ENCODE assay signal across 9 cellular contexts in the genomic region with DNA sequence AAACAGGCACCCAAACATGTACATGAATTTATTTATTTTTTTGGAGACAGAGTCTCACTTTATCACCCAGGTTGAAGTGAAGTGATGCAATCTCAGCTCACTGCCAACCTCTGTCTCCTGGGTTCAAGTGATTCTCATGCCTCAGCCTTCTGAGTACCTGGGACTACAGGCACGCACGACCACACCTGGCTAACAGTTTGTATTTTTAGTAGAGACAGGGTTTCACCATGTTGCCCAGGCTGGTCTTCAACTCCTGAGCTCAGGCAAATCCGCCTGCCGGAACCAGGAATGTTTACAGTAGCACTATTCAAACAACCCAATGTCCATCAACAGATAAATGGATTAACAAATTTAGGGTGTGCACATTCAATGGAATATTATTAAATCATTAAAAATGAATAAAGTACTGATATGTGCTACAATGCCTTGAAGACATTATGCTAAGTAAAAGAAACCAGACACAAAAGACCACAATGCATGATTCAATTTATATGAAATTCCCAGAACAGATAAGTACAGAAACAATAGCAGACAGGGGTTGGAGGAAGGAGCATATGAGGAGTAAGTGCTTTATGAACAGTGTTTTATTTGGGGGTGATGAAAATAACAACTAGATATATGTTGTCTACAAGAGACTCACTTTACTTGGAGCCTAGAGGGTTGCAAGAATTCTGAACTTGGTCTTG. TPM values are rescaled to one million over a fixed set of nuclear protein-coding genes. Genes with fewer than 3 reads are reported as not detected.
DNase-seq lines count a peak whose midpoint lies in the region; TF ChIP-seq lines count a peak whose summit lies in the region.
"Had no signal": no experiment of that assay in that cellular context is flagged by ENCODE, and none has a peak within 500 bp of the region (broad histone marks: within the 10 kb centered on the region; RNA-seq: fewer than 3 reads in every experiment).

No MANE protein-coding gene starts in this region.

- TF ChIP-seq EP300 in suprapubic skin (IDR thresholded peaks at IDR 0.05) (no peak), ovary (IDR thresholded peaks at IDR 0.05) (no peak)

- peaks cover 2% of the 10 kb centered on the region for H3K27me3 Mint-ChIP-seq in activated naive CD4-positive, alpha-beta T cell treated with anti-CD3 and anti-CD28 coated beads for 36 hours (ENCODE audit: low read depth)

- H3K27me3 ChIP-seq in iPS-15b (ENCODE audit: control insufficient read depth, insufficient read depth, low read length) (no peaks in the 10 kb centered on the region), suprapubic skin (no peaks in the 10 kb centered on the region), ovary (no peaks in the 10 kb centered on the region)

- H3K4me3 Mint-ChIP-seq in activated naive CD4-positive, alpha-beta T cell treated with anti-CD3 and anti-CD28 coated beads for 36 hours = peak overlapping the region; percentile 90

- H3K36me3 ChIP-seq in iPS-15b (ENCODE audit: control insufficient read depth, insufficient read depth, low read length) = no peaks in the 10 kb centered on the region
- H3K36me3 ChIP-seq in suprapubic skin = peaks cover under 1% of the 10 kb centered on the region
- H3K36me3 ChIP-seq in ovary = no peaks in the 10 kb centered on the region

- intact Hi-C loops in activated naive CD4-positive, alpha-beta T cell treated with anti-CD3 and anti-CD28 coated beads for 36 hours (cut with micrococcal nuclease) = loop anchor here (2.0 kb wide), 3 partner anchors 37 to 209 kb away; a partner anchor contains a TSS
- intact Hi-C loops in ovary (cut with DNase I) = loop anchor here in 2 of 4 donors (5.0 kb wide), 1 partner anchor 47 kb away; a partner anchor contains a TSS

- H3K4me1 Mint-ChIP-seq in activated naive CD4-positive, alpha-beta T cell treated with anti-CD3 and anti-CD28 coated beads for 36 hours (ENCODE audit: low read depth) = peaks cover 33% of the 10 kb centered on the region

- peaks cover 8% of the 10 kb centered on the region for H3K9me3 Mint-ChIP-seq in activated naive CD4-positive, alpha-beta T cell treated with anti-CD3 and anti-CD28 coated beads for 36 hours

- TF ChIP-seq POLR2A in suprapubic skin (IDR thresholded peaks at IDR 0.05) = no peak
- TF ChIP-seq POLR2A in ovary (IDR thresholded peaks at IDR 0.05) = no peak

- H3K4me3 ChIP-seq in WI38 (ENCODE audit: low read depth, low read length) (peak overlapping the region; percentile 93), iPS-15b (ENCODE audit: low read depth, low read length) (peak overlapping the region; percentile 62), suprapubic skin (peak overlapping the region; percentile 82), ovary (no peak overlapping the region)

- in situ Hi-C loops in GM13977 (cut with MboI; ENCODE audit: low pct_unique_long_range_greater_than_20kb, low sequenced_read_pairs, unreplicated experiment) = no loop called here

- peak overlapping the region; percentile 36 for H3K27ac Mint-ChIP-seq in activated naive CD4-positive, alpha-beta T cell treated with anti-CD3 and anti-CD28 coated beads for 36 hours

- peaks cover 28% of the 10 kb centered on the region for H3K36me3 Mint-ChIP-seq in activated naive CD4-positive, alpha-beta T cell treated with anti-CD3 and anti-CD28 coated beads for 36 hours (ENCODE audit: low read depth)

- no peak for DNase-seq in activated naive CD4-positive, alpha-beta T cell treated with anti-CD3 and anti-CD28 coated beads for 36 hours
- no peak for DNase-seq in activated naive CD4-positive, alpha-beta T cell treated with Interleukin-2 at 50 U/mL for 16 hours
- DNase-seq in suprapubic skin (ENCODE audit: low spot score in 2 of 2) = no peak
- no peak for DNase-seq in GM13977 (ENCODE audit: low spot score)
- DNase-seq in ovary = no peak
- DNase-seq in SKM-1 (lab: John Stamatoyannopoulos, UW; ENCODE audit: unreplicated experiment) = no peak
- DNase-seq: left cardiac atrium had no signal

- H3K4me1 ChIP-seq in iPS-15b (ENCODE audit: control insufficient read depth, insufficient read depth, low read length) = no peaks in the 10 kb centered on the region
- H3K4me1 ChIP-seq in suprapubic skin = peaks cover 21% of the 10 kb centered on the region
- peaks cover 7% of the 10 kb centered on the region for H3K4me1 ChIP-seq in ovary (ENCODE audit: insufficient read depth)

- H3K27ac ChIP-seq in suprapubic skin (no peak overlapping the region), ovary (no peak overlapping the region)

- CTCF ChIA-PET in activated naive CD4-positive, alpha-beta T cell treated with anti-CD3 and anti-CD28 coated beads for 36 hours (lab: Charles Lee) = interaction anchor here (1.4 to 2.3 kb wide), 2 partner anchors 109 to 257 kb away, joined by 3 to 6 read pairs; no protein-coding TSS in a partner anchor

- TF ChIP-seq CTCF in WI38 (IDR thresholded peaks at IDR 0.05; ENCODE audit: low read depth, low read length) = no peak
- TF ChIP-seq CTCF in suprapubic skin (IDR thresholded peaks at IDR 0.05) = no peak
- no peak for TF ChIP-seq CTCF in GM13977 (IDR thresholded peaks at IDR 0.05; ENCODE audit: extremely low read depth, insufficient read depth, missing control alignments)
- no peak for TF ChIP-seq CTCF in ovary (IDR thresholded peaks at IDR 0.05)

- WGBS in suprapubic skin = 57% methylated on average over 4 of the region's 4 CpGs
- 83 to 87% (median 84%) methylated on average over 4 of the region's 4 CpGs for WGBS in ovary, 3 donors

- no peaks in the 10 kb centered on the region for H3K9me3 ChIP-seq in iPS-15b (ENCODE audit: control insufficient read depth, insufficient read depth, low read length)
- H3K9me3 ChIP-seq in suprapubic skin = peaks cover 3% of the 10 kb centered on the region
- H3K9me3 ChIP-seq in ovary = no peaks in the 10 kb centered on the region

- H3K9ac ChIP-seq in iPS-15b (ENCODE audit: low read depth, low read length) = no peak overlapping the region

RNA-seq across cellular contexts. Expression of a gene that starts 1.3 kb away (rescaled TPM):
- 10 to 100 TPM; 21.0 to 23.8 TPM for total RNA-seq in activated naive CD4-positive, alpha-beta T cell treated with anti-CD3 and anti-CD28 coated beads for 36 hours
- total RNA-seq in suprapubic skin (10 to 100 TPM; 26.2 to 30.2 (median 28.4) TPM), ovary (10 to 100 TPM in 3 of 7 donors, 1 to 10 TPM in 4; 6.8 to 12.4 (median 9.6) TPM)
- polyA plus RNA-seq in ovary = 10 to 100 TPM in 1 of 2 donors, 1 to 10 TPM in 1; 8.0 to 22.5 TPM

RNA-seq across cellular contexts. Expression of a gene that starts 48.7 kb away (rescaled TPM):
- 10 to 100 TPM; 16.7 to 17.2 TPM for total RNA-seq in activated naive CD4-positive, alpha-beta T cell treated with anti-CD3 and anti-CD28 coated beads for 36 hours
- total RNA-seq in suprapubic skin (10 to 100 TPM; 50.0 to 87.1 (median 69.2) TPM), ovary (10 to 100 TPM; 17.6 to 24.5 (median 21.5) TPM)
- polyA plus RNA-seq in ovary = 10 to 100 TPM in 1 of 2 donors, 1 to 10 TPM in 1; 5.9 to 11.6 TPM
